ENCODE assay signal across 23 cellular contexts in genomic region chr14:71314717-71315116, GRCh38. TPM values are rescaled to one million over a fixed set of nuclear protein-coding genes. Genes with fewer than 3 reads are reported as not detected.
DNase-seq lines count a peak whose midpoint lies in the region; ATAC-seq, FAIRE-seq and TF ChIP-seq lines count a peak whose summit lies in the region.
"Had no signal": no experiment of that assay in that cellular context is flagged by ENCODE, and none has a peak within 500 bp of the region (broad histone marks: within the 10 kb centered on the region; RNA-seq: fewer than 3 reads in every experiment).

No MANE protein-coding gene starts in this region.

- POLR2A ChIA-PET in H1 (lab: Charles Lee; ENCODE audit: partially characterized antibody) (no interaction called here), HepG2 (lab: Yijun Ruan, JAX) (no interaction called here), RWPE1 (lab: Yijun Ruan, JAX; ENCODE audit: low non-redundant PET) (no interaction called here)

- no peak overlapping the region for H3K14ac ChIP-seq in H1 (ENCODE audit: insufficient read length)

- H3K9me2 ChIP-seq in OCI-LY1 (ENCODE audit: low read depth, low read length) = no peaks in the 10 kb centered on the region

- DNase-seq in GM06990 (ENCODE audit: extremely low read depth, insufficient read length) (no peak), H1 (ENCODE audit: low read depth in 1 of 2, low spot score in 2 of 2) (no peak), HepG2 (ENCODE audit: low spot score) (no peak), pancreas (no peak), RWPE1 (ENCODE audit: low spot score) (no peak), HuH-7 (ENCODE audit: low spot score) (no peak), ecto neural progenitor cell (ENCODE audit: low spot score) (no peak)
- DNase-seq: Calu3; CD8-positive, alpha-beta memory T cell; GF-D8; KG1; MV-4-11; NCI-H1694 treated with DMSO at 0.1 percent for 48 hours; NCI-H2081 treated with DMSO at 0.1 percent for 48 hours; NCI-H2171 treated with DMSO at 0.1 percent for 48 hours; NCI-H524 treated with DMSO at 0.1 percent for 48 hours; NCI-H82; SHP77; SW 1271 had no signal

- no peak overlapping the region for H2BK20ac ChIP-seq in H1 (ENCODE audit: low read length)

- ATAC-seq in HepG2 (peak; percentile 58; the same call in 2 of the 3 replicates), pancreas (no peak)

- WGBS in H1 (ENCODE audit: extremely low coverage in 1 of 2, insufficient coverage in 1 of 2, insufficient read length in 1 of 2, insufficient replicate concordance in 2 of 2, low coverage in 1 of 2, low lambda C conversion rate in 2 of 2, missing lambda C conversion rate in 1 of 2), 2 experiments = 91% methylated on average over 2 of the region's 2 CpGs; no CpG with 5 or more reads in 1 of the 2 experiments
- 95% methylated on average over 2 of the region's 2 CpGs for WGBS in HepG2 (ENCODE audit: low lambda C conversion rate)
- WGBS in pancreas, 2 donors = 99 to 100% methylated on average over 2 of the region's 2 CpGs

- no peak overlapping the region for H3K9ac ChIP-seq in OCI-LY1 (ENCODE audit: low read length)
- H3K9ac ChIP-seq in H1 (replicated peaks in 1 of 4; ENCODE audit: extremely low read depth in 1 of 4, low read depth in 3 of 4, low read length in 3 of 4) = no peak overlapping the region
- no peak overlapping the region for H3K9ac ChIP-seq in HepG2 (ENCODE audit: insufficient read depth, low read depth, low read length)

- TF ChIP-seq POLR2A in H1 (IDR thresholded peaks at IDR 0.05; ENCODE audit: control extremely low read depth in 1 of 2, low read depth in 2 of 2, low read length in 2 of 2) (no peak), HepG2 (IDR thresholded peaks at IDR 0.05; ENCODE audit: insufficient read depth in 1 of 2, low read depth in 2 of 2, low read length in 2 of 2) (no peak)

- H2AFZ ChIP-seq in OCI-LY1 (ENCODE audit: low read length) (no peak overlapping the region), H1 (ENCODE audit: low read length) (no peak overlapping the region), HepG2 (ENCODE audit: low read length) (no peak overlapping the region)

- H3K23me2 ChIP-seq in H1 (ENCODE audit: low read depth, low read length) = no peaks in the 10 kb centered on the region; the same call in 1 of the 2 replicates

- H3K79me1 ChIP-seq in H1 (ENCODE audit: low read depth, low read length) = no peaks in the 10 kb centered on the region

- no peak for FAIRE-seq in H1 (lab: Jason Lieb, UNC)
- FAIRE-seq in HepG2 (lab: Jason Lieb, UNC) = no peak
- no peak for FAIRE-seq in pancreas (lab: Jason Lieb, UNC)
- FAIRE-seq: GM12891, H54 had no signal

- H3K56ac ChIP-seq in H1 (replicated peaks; ENCODE audit: insufficient read length, low read depth, low read length) = no peak overlapping the region

- no peak overlapping the region for H3K4me2 ChIP-seq in OCI-LY1 (ENCODE audit: low read length)
- no peak overlapping the region for H3K4me2 ChIP-seq in H1 (ENCODE audit: insufficient read depth in 1 of 2, low read depth in 2 of 2, low read length in 2 of 2)
- H3K4me2 ChIP-seq in HepG2 (ENCODE audit: low read depth, low read length) = no peak overlapping the region

- no peak overlapping the region for H4K5ac ChIP-seq in H1 (ENCODE audit: insufficient read length, low read depth, low read length)

- no peak overlapping the region for H3K18ac ChIP-seq in H1 (ENCODE audit: extremely low read depth, low read length)

- H4K20me1 ChIP-seq in OCI-LY1 (ENCODE audit: insufficient read depth, low read length) (no peaks in the 10 kb centered on the region), H1 (replicated peaks in 1 of 2; ENCODE audit: control insufficient read depth in 1 of 2, insufficient read depth in 2 of 2, low read length in 2 of 2) (no peaks in the 10 kb centered on the region), HepG2 (ENCODE audit: insufficient read depth, low read length) (no peaks in the 10 kb centered on the region)

- CTCF ChIA-PET in H1 (lab: Charles Lee; ENCODE audit: partially characterized antibody) (interaction anchor here (1.0 to 1.6 kb wide), 6 partner anchors 10 to 438 kb away, joined by 3 to 5 read pairs (median 4); no protein-coding TSS in a partner anchor), HepG2 (lab: Yijun Ruan, JAX; ENCODE audit: low intra/inter-chr PET ratio, low total read pairs) (no interaction called here), RWPE1 (lab: Yijun Ruan, JAX) (no interaction called here)

- H3K4ac ChIP-seq in H1 (replicated peaks; ENCODE audit: insufficient read length, low read depth, low read length) = no peak overlapping the region

- H3K9me3 ChIP-seq in OCI-LY1 (ENCODE audit: low read length) = no peaks in the 10 kb centered on the region
- H3K9me3 ChIP-seq in H1 (ENCODE audit: insufficient read depth in 2 of 2, low read depth in 1 of 2, low read length in 1 of 2) = no peaks in the 10 kb centered on the region
- no peaks in the 10 kb centered on the region for H3K9me3 ChIP-seq in HepG2 (ENCODE audit: low read length)
- H3K9me3 ChIP-seq in pancreas = no peaks in the 10 kb centered on the region

- TF ChIP-seq EP300 in H1 (IDR thresholded peaks at IDR 0.05; ENCODE audit: borderline replicate concordance in 1 of 2, low read depth in 2 of 2, low read length in 2 of 2) (no peak), HepG2 (IDR thresholded peaks at IDR 0.05; ENCODE audit: low read depth in 2 of 2, low read length in 2 of 2) (no peak), HepG2 (CRISPR knock-in tag; IDR thresholded peaks at IDR 0.05; ENCODE audit: borderline replicate concordance) (no peak)

- H3K27me3 ChIP-seq in GM06990 (replicated peaks; ENCODE audit: control insufficient read depth, insufficient read depth, low read length) = no peaks in the 10 kb centered on the region
- H3K27me3 ChIP-seq in OCI-LY1 (ENCODE audit: insufficient read depth, low read length) = peaks cover 4% of the 10 kb centered on the region; the same call in 1 of the 2 replicates
- H3K27me3 ChIP-seq in H1 (replicated peaks in 1 of 4; ENCODE audit: control insufficient read depth in 3 of 4, extremely low read depth in 1 of 4, insufficient read depth in 3 of 4, low read length in 3 of 4) = no peaks in the 10 kb centered on the region; a peak in 1 of 7 replicates
- no peaks in the 10 kb centered on the region for H3K27me3 ChIP-seq in HepG2 (ENCODE audit: control insufficient read depth in 1 of 2, insufficient read depth in 2 of 2, low read length in 2 of 2)
- H3K27me3 ChIP-seq in pancreas = no peaks in the 10 kb centered on the region

- H2BK5ac ChIP-seq in H1 (ENCODE audit: low read depth, low read length) = no peak overlapping the region

- in situ Hi-C loops in HepG2 (cut with HindIII; ENCODE audit: extremely low pct_ligation_motif_present, low pct_unique_long_range_greater_than_20kb) = no loop called here

- H3K4me1 ChIP-seq in OCI-LY1 (ENCODE audit: insufficient read depth, low read length, severe bottlenecking) (peaks cover 5% of the 10 kb centered on the region), H1 (replicated peaks in 1 of 4; ENCODE audit: control insufficient read depth in 3 of 4, insufficient read depth in 4 of 4, low read length in 3 of 4) (peaks cover 0 to 2% (median 0%) of the 10 kb centered on the region in 4 experiments; a peak in 2 of 7 replicates), HepG2 (ENCODE audit: insufficient read depth, low read length) (peaks cover 6% of the 10 kb centered on the region), pancreas (no peaks in the 10 kb centered on the region)

- BruUV-seq in HepG2 (replicated peaks; lab: Mats Ljungman, UMichigan) = no TSS peak

- no peak overlapping the region for H2AK5ac ChIP-seq in H1 (ENCODE audit: low read depth, low read length)

- H3K36me3 ChIP-seq in GM06990 (ENCODE audit: control insufficient read depth, insufficient read depth, low read length) (no peaks in the 10 kb centered on the region), OCI-LY1 (ENCODE audit: insufficient read depth, low read length) (no peaks in the 10 kb centered on the region), H1 (ENCODE audit: control insufficient read depth in 2 of 4, insufficient read depth in 4 of 4, low read length in 3 of 4) (no peaks in the 10 kb centered on the region), HepG2 (replicated peaks in 1 of 2; ENCODE audit: control insufficient read depth in 1 of 2, insufficient read depth in 2 of 2, low read length in 2 of 2) (no peaks in the 10 kb centered on the region), pancreas (no peaks in the 10 kb centered on the region)

- no peak overlapping the region for H3K23ac ChIP-seq in H1 (ENCODE audit: insufficient read length)

- H3K79me2 ChIP-seq in OCI-LY1 (ENCODE audit: insufficient read depth, low read length) = no peaks in the 10 kb centered on the region
- H3K79me2 ChIP-seq in H1 (ENCODE audit: control insufficient read depth in 1 of 2, insufficient read depth in 2 of 2, low read length in 2 of 2) = no peaks in the 10 kb centered on the region
- H3K79me2 ChIP-seq in HepG2 (ENCODE audit: insufficient read depth, low read length) = no peaks in the 10 kb centered on the region

- intact Hi-C loops in HepG2 (cut with micrococcal nuclease; ENCODE audit: unreplicated experiment) = no loop called here
- intact Hi-C loops in pancreas (cut with DNase I) = no loop called here

- H3K27ac ChIP-seq in OCI-LY1 (ENCODE audit: low read depth, low read length, poor library complexity, severe bottlenecking) (no peak overlapping the region), H1 (ENCODE audit: low read depth, low read length) (no peak overlapping the region), HepG2 (ENCODE audit: extremely low read length, insufficient read depth, low read length) (no peak overlapping the region), pancreas (no peak overlapping the region), RWPE1 (no peak overlapping the region)
- H3K27ac ChIP-seq: C4-2B had no signal

- TF ChIP-seq CTCF in GM06990 (IDR thresholded peaks at IDR 0.05; ENCODE audit: insufficient read depth, low read length, poor library complexity, severe bottlenecking) (peak; percentile 19), OCI-LY1 (IDR thresholded peaks at IDR 0.05; ENCODE audit: low read length) (0 out of 2 replicates have a peak, but pooled peaks have one; percentile 15), H1 (IDR thresholded peaks at IDR 0.05; ENCODE audit: control extremely low read depth in 1 of 3, insufficient read depth in 1 of 3, low read depth in 1 of 3, low read length in 3 of 3) (peak; percentile 3 to 27 (median 16); a peak in 3 of 4 replicates), HepG2 (CRISPR knock-in tag; IDR thresholded peaks at IDR 0.05) (peak; percentile 32; the same call in 1 of the 2 replicates), pancreas (IDR thresholded peaks at IDR 0.05) (no peak), RWPE1 (conservative IDR thresholded peaks at IDR 0.05; ENCODE audit: low read depth) (no peak)

- no peak overlapping the region for H2BK15ac ChIP-seq in H1 (ENCODE audit: low read length)

- no peak overlapping the region for H4K91ac ChIP-seq in H1 (replicated peaks; ENCODE audit: insufficient read length, low read length)

- no peak overlapping the region for H4K8ac ChIP-seq in H1 (ENCODE audit: extremely low read depth, insufficient read depth, low read length)

- no peak overlapping the region; the same call in 1 of the 2 replicates for H2BK12ac ChIP-seq in H1 (ENCODE audit: low read depth, low read length)

- peak; percentile 24 to 39; a peak in 3 of 4 replicates for TF ChIP-seq RAD21 in H1 (IDR thresholded peaks at IDR 0.05 in 1 of 2, conservative IDR thresholded peaks at IDR 0.05 in 1 of 2; ENCODE audit: low read depth in 2 of 2, low read length in 2 of 2)
- TF ChIP-seq RAD21 in HepG2 (CRISPR knock-in tag; IDR thresholded peaks at IDR 0.05) = no peak

- H3F3A ChIP-seq in OCI-LY1 (ENCODE audit: insufficient read depth, low read length) = no peaks in the 10 kb centered on the region

- H3K4me3 ChIP-seq in GM06990 (replicated peaks; ENCODE audit: low read depth, low read length) = no peak overlapping the region
- no peak overlapping the region for H3K4me3 ChIP-seq in OCI-LY1 (ENCODE audit: low read depth, low read length, poor library complexity, severe bottlenecking)
- no peak overlapping the region for H3K4me3 ChIP-seq in H1 (ENCODE audit: extremely low read depth in 1 of 4, insufficient read depth in 2 of 4, low read depth in 3 of 4, low read length in 4 of 4)
- no peak overlapping the region for H3K4me3 ChIP-seq in HepG2 (replicated peaks in 1 of 3; ENCODE audit: insufficient read depth in 1 of 3, low read depth in 2 of 3, low read length in 3 of 3)
- no peak overlapping the region for H3K4me3 ChIP-seq in pancreas

- H2BK120ac ChIP-seq in H1 (replicated peaks; ENCODE audit: low read depth, low read length) = no peak overlapping the region

RNA-seq across cellular contexts. Expression of gene SIPA1L1, which starts 5.6 kb away (rescaled TPM):
- total RNA-seq in H1 (2021; fragmentation: NEBNext Ultra II Directional; extraction: Animal tissue kit (Norgen Biotek cat#: 25700)) = 78.3 and 79.8 TPM in 2 replicates
- polyA plus RNA-seq in H1 (2011; rRNA removed) (45.8 and 46.5 TPM in 2 replicates), HepG2 (2011; rRNA removed) (12.8 and 13.4 TPM in 2 replicates), pancreas (10 to 100 TPM; 24.7 to 24.8 TPM)
- 43.2 TPM for polyA plus RNA-seq in H1 (2011; cell fraction: cytosol; rRNA removed)
- 84.2 TPM for polyA plus RNA-seq in H1 (2011; cell fraction: nucleus; rRNA removed)
- 54.3 to 65.2 TPM (median 61.6 TPM) in 4 replicates for polyA plus RNA-seq in H1 (2012, experiment 1 of 2)
- polyA plus RNA-seq in H1 (2012, experiment 2 of 2) = 8.1 TPM
- 42.7 TPM for polyA plus RNA-seq in H1 (2013, experiment 1 of 2)
- polyA plus RNA-seq in H1 (2013, experiment 2 of 2) = 39.1 TPM
- 69.6 and 71.4 TPM in 2 replicates for polyA minus RNA-seq in H1 (2011; rRNA and poly(A)+ RNA removed)
- polyA minus RNA-seq in H1 (2011; cell fraction: cytosol; rRNA and poly(A)+ RNA removed) = 60.5 TPM
- polyA minus RNA-seq in H1 (2011; cell fraction: nucleus; rRNA and poly(A)+ RNA removed) = 96.9 TPM
- total RNA-seq in HepG2 (2016; rRNA removed; fragmentation: Illumina TruSeq; extraction: Trizol) (23.6 and 25.2 TPM in 2 replicates), pancreas (10 to 100 TPM; 21.3 to 39.7 (median 23.8) TPM)
- total RNA-seq in HepG2 (2016; cell fraction: cytosol; rRNA removed; fragmentation: Illumina TruSeq; extraction: Trizol; ENCODE audit: low read depth) = 16.7 and 16.9 TPM in 2 replicates
- total RNA-seq in HepG2 (2016; cell fraction: insoluble cytoplasmic fraction; rRNA removed; fragmentation: Illumina TruSeq; extraction: Trizol) = 20.2 TPM in 2 replicates
- total RNA-seq in HepG2 (2016; cell fraction: membrane; rRNA removed; fragmentation: Illumina TruSeq; extraction: Trizol) = 21.4 and 21.6 TPM in 2 replicates
- 32.8 and 36.6 TPM in 2 replicates for total RNA-seq in HepG2 (2016; cell fraction: nucleus; rRNA removed; fragmentation: Illumina TruSeq; extraction: Trizol)
- polyA plus RNA-seq in HepG2 (2011; cell fraction: cytosol; rRNA removed) = 10.8 and 12.1 TPM in 2 replicates
- 27.9 and 30.6 TPM in 2 replicates for polyA plus RNA-seq in HepG2 (2011; cell fraction: nucleus; rRNA removed)
- polyA plus RNA-seq in HepG2 (2012) = 12.7 and 16.7 TPM in 2 replicates
- polyA plus RNA-seq in HepG2 (2016; cell fraction: cytosol; fragmentation: Illumina TruSeq; extraction: Trizol; ENCODE audit: low read depth) = 2.1 and 2.3 TPM in 2 replicates
- 19.8 and 24.7 TPM in 2 replicates for polyA plus RNA-seq in HepG2 (2016; cell fraction: insoluble cytoplasmic fraction; fragmentation: Illumina TruSeq; extraction: Trizol; ENCODE audit: low read depth)
- polyA plus RNA-seq in HepG2 (2016; cell fraction: membrane; fragmentation: Illumina TruSeq; extraction: Trizol; ENCODE audit: low read depth) = 6.8 and 8.6 TPM in 2 replicates
- 24.0 and 32.2 TPM in 2 replicates for polyA plus RNA-seq in HepG2 (2016; cell fraction: nucleus; fragmentation: Illumina TruSeq; extraction: Trizol; ENCODE audit: insufficient read depth, low read depth)
- 22.9 and 93.6 TPM in 2 replicates for polyA minus RNA-seq in HepG2 (2011; rRNA and poly(A)+ RNA removed; ENCODE audit: low replicate concordance)
- 19.1 and 23.1 TPM in 2 replicates for polyA minus RNA-seq in HepG2 (2011; cell fraction: cytosol; rRNA and poly(A)+ RNA removed)
- polyA minus RNA-seq in HepG2 (2011; cell fraction: nucleus; rRNA and poly(A)+ RNA removed) = 49.7 and 56.6 TPM in 2 replicates

Comparison
In these comparisons a context has a peak if more than half of its experiments do, and no peak if none do; other contexts are left out.
1. CTCF ChIP-seq: peak in GM06990 (single experiment), OCI-LY1 (single experiment), H1 (3 of 3) and HepG2 (single experiment); none in pancreas (0 of 4) and RWPE1 (single experiment).